8 cellular contexts compared by ENCODE assay signal in the genomic region with DNA sequence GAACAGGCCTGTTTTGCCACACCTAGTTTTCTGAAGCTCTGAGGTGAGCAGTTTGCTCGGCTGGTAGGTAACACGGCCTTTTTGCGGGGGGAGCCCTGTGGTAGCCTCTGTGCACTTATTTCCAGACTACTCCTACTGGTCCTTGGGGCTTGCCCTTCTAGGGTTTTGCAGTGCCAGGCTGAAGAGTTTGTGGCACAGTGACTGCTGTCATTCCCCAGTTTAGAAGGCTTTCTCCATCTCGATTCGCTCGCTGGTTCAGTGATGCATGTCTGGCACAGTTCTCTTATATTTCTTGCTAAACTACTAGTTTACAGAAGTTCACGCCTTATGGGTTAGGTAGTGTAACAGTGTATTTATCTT. TPM values are rescaled to one million over a fixed set of nuclear protein-coding genes. Genes with fewer than 3 reads are reported as not detected.
A peak's percentile ranks its signal among the peaks of the same experiment; 100 is the strongest.
DNase-seq lines count a peak whose midpoint lies in the region; TF ChIP-seq lines count a peak whose summit lies in the region.

No MANE protein-coding gene starts in this region.

- H3K9me3 ChIP-seq in SK-N-MC (ENCODE audit: low read depth, low read length): no peaks in the 10 kb centered on the region

- no peaks in the 10 kb centered on the region for H3K36me3 ChIP-seq in SK-N-MC (ENCODE audit: insufficient read depth, low read length)

- H3K9ac ChIP-seq in SK-N-MC (ENCODE audit: insufficient read length): peak overlapping the region; percentile 85

- peaks cover 3% of the 10 kb centered on the region for H3K36me3 Mint-ChIP-seq in neural crest cell (ENCODE audit: low read depth)

- TF ChIP-seq CTCF in 22Rv1 (IDR thresholded peaks at IDR 0.05) (no peak), GM12864 (IDR thresholded peaks at IDR 0.05; ENCODE audit: low read depth, low read length, missing control alignments) (no peak), dorsolateral prefrontal cortex (IDR thresholded peaks at IDR 0.05 in 54 of 56, conservative IDR thresholded peaks at IDR 0.05 in 2 of 56; ENCODE audit: low read depth in 1 of 56, partially characterized antibody in 56 of 56) (no peak), neural crest cell (conservative IDR thresholded peaks at IDR 0.05) (no peak)

- no peaks in the 10 kb centered on the region for H3K27me3 Mint-ChIP-seq in neural crest cell (ENCODE audit: low read depth)

- H3K4me3 ChIP-seq in GM12864 (ENCODE audit: low read depth, low read length) (peak overlapping the region; percentile 97), SK-N-MC (peak overlapping the region; percentile 88), dorsolateral prefrontal cortex (peak overlapping the region; percentile 49 to 98 (median 80))

- H3K4me3 Mint-ChIP-seq in neural crest cell: peak overlapping the region; percentile 99

- peak overlapping the region; percentile 99 for H3K27ac Mint-ChIP-seq in neural crest cell (ENCODE audit: unreplicated experiment)

- intact Hi-C loops in dorsolateral prefrontal cortex (cut with DNase I): loop anchor here (5.0 to 10.0 kb wide), 4 partner anchors 140 to 480 kb away; a partner anchor contains a TSS

- no peaks in the 10 kb centered on the region for H3K9me3 Mint-ChIP-seq in neural crest cell

- DNase-seq in GM12864 (ENCODE audit: low read depth) (peak; percentile 5), SK-N-MC (ENCODE audit: low read depth, low spot score) (no peak), dorsolateral prefrontal cortex (no peak), neural crest cell (ENCODE audit: low read depth, low spot score) (no peak), GF-D8 (lab: John Stamatoyannopoulos, UW) (no peak), putamen (ENCODE audit: low spot score) (no peak), islet precursor cell (no peak)

- H3K27ac ChIP-seq in 22Rv1 (peak overlapping the region; percentile 81), SK-N-MC (no peak overlapping the region), dorsolateral prefrontal cortex (no peak overlapping the region)

- peaks cover 49% of the 10 kb centered on the region for H3K4me1 Mint-ChIP-seq in neural crest cell

- H3K27me3 ChIP-seq in dorsolateral prefrontal cortex: no peaks in the 10 kb centered on the region

RNA-seq across cellular contexts. Expression of a gene that starts 0.7 kb away (rescaled TPM):
- 1 to 10 TPM; 1.5 to 8.3 (median 4.8) TPM for total RNA-seq in dorsolateral prefrontal cortex
- 46.7 and 51.3 TPM in 2 replicates for total RNA-seq in neural crest cell

RNA-seq across cellular contexts. Expression of a gene that starts 57.1 kb away (rescaled TPM):
- total RNA-seq in dorsolateral prefrontal cortex (10 to 100 TPM in 111 of 120 experiments, 1 to 10 TPM in 9; 5.9 to 33.0 (median 15.5) TPM), neural crest cell (46.9 and 47.2 TPM in 2 replicates)
